In genomic region chr1:200887036-200887435, GRCh38 we compare ENCODE assay signal across 30 cellular contexts. TPM values are rescaled to one million over a fixed set of nuclear protein-coding genes. Genes with fewer than 3 reads are reported as not detected.
DNase-seq lines count a peak whose midpoint lies in the region; ATAC-seq and TF ChIP-seq lines count a peak whose summit lies in the region.
"Had no signal": no experiment of that assay in that cellular context is flagged by ENCODE, and none has a peak within 500 bp of the region (broad histone marks: within the 10 kb centered on the region; RNA-seq: fewer than 3 reads in every experiment).

No MANE protein-coding gene starts in this region.

- no peaks in the 10 kb centered on the region for H3K9me3 ChIP-seq in sigmoid colon
- H3K9me3 ChIP-seq: breast epithelium, suprapubic skin had no signal

- DNase-seq in activated naive CD4-positive, alpha-beta T cell treated with anti-CD3 and anti-CD28 coated beads for 36 hours: no peak
- DNase-seq in activated naive CD4-positive, alpha-beta T cell treated with anti-CD3 and anti-CD28 coated beads, Interleukin-2, amount 50 U/mL, for 16 hours: no peak
- DNase-seq in HL-60 (ENCODE audit: low read depth in 1 of 2, low spot score in 1 of 2) (no peak), sigmoid colon (peak; percentile 25), NCI-H2171 (lab: John Stamatoyannopoulos, UW) (no peak)
- DNase-seq in effector memory CD8-positive, alpha-beta T cell: no peak
- DNase-seq: amniotic stem cell; C1 segment of cervical spinal cord; NCI-H1048; NCI-H187 treated with DMSO at 0.1 percent for 48 hours; NCI-H2227 treated with DMSO at 0.1 percent for 48 hours; NCI-H82; stimulated activated CD4-positive, alpha-beta T cell treated with anti-CD3 and anti-CD28 coated beads, Interleukin-15, amount 100 ng/mL, for 24 hours; T1000 had no signal

- no peaks in the 10 kb centered on the region for H3K36me3 Mint-ChIP-seq in activated naive CD4-positive, alpha-beta T cell treated with anti-CD3 and anti-CD28 coated beads for 36 hours (ENCODE audit: low read depth)
- peaks cover 8% of the 10 kb centered on the region for H3K36me3 Mint-ChIP-seq in effector memory CD8-positive, alpha-beta T cell (ENCODE audit: insufficient read depth)

- CTCF ChIA-PET in activated naive CD4-positive, alpha-beta T cell treated with anti-CD3 and anti-CD28 coated beads for 36 hours (lab: Charles Lee): no interaction called here

- no peak for TF ChIP-seq EP300 in sigmoid colon (IDR thresholded peaks at IDR 0.05)

- intact Hi-C loops in activated naive CD4-positive, alpha-beta T cell treated with anti-CD3 and anti-CD28 coated beads for 36 hours (cut with micrococcal nuclease): loop anchor here (5.0 kb wide), 1 partner anchor 735 kb away; no protein-coding TSS in a partner anchor
- intact Hi-C loops in sigmoid colon (cut with DNase I): no loop called here

- ATAC-seq in effector memory CD8-positive, alpha-beta T cell (replicated peaks): no peak
- no peak for ATAC-seq in HG03432 (IDR thresholded peaks at IDR 0.05; ENCODE audit: unreplicated experiment)
- no peak for ATAC-seq in HG03139 (IDR thresholded peaks at IDR 0.05; ENCODE audit: unreplicated experiment)
- ATAC-seq: activated CD4-positive, CD25-positive, alpha-beta regulatory T cell treated with anti-CD3 and anti-CD28 coated beads, Interleukin-2, amount 50 U/mL, for 24 hours; HCT116; sciatic nerve had no signal

- TF ChIP-seq POLR2A in sigmoid colon (IDR thresholded peaks at IDR 0.05): no peak

- peak overlapping the region; percentile 31 for H3K4me3 ChIP-seq in HL-60 (replicated peaks; ENCODE audit: insufficient read depth, low read length)
- H3K4me3 ChIP-seq in sigmoid colon: no peak overlapping the region
- H3K4me3 ChIP-seq: breast epithelium, coronary artery, K562, suprapubic skin had no signal

- WGBS in sigmoid colon, 2 donors: 74 to 76% methylated on average over 11 of the region's 11 CpGs

- no peaks in the 10 kb centered on the region for H3K36me3 ChIP-seq in sigmoid colon
- H3K36me3 ChIP-seq: breast epithelium, suprapubic skin had no signal

- H3K27me3 Mint-ChIP-seq in activated naive CD4-positive, alpha-beta T cell treated with anti-CD3 and anti-CD28 coated beads for 36 hours (ENCODE audit: low read depth): peaks cover 15% of the 10 kb centered on the region
- peaks cover 0 to 7% of the 10 kb centered on the region in 2 donors for H3K27me3 Mint-ChIP-seq in effector memory CD8-positive, alpha-beta T cell

- peaks cover 0 to 14% (median 12%) of the 10 kb centered on the region in 4 donors for H3K4me1 ChIP-seq in sigmoid colon
- H3K4me1 ChIP-seq: breast epithelium had no signal

- no peak overlapping the region for H3K27ac Mint-ChIP-seq in activated naive CD4-positive, alpha-beta T cell treated with anti-CD3 and anti-CD28 coated beads for 36 hours
- peak overlapping the region; percentile 83 to 89 for H3K27ac Mint-ChIP-seq in effector memory CD8-positive, alpha-beta T cell
- H3K27ac Mint-ChIP-seq: activated T-helper 2 cell treated with anti-CD3 and anti-CD28 coated beads, Interferon-gamma antibody, Interleukin-2, Interleukin-4, amounts not matched to agents 10 μg/mL and 5 μg/mL and 100 μg/mL, durations not matched to agents 14 hours and 24 hours and 36 hours had no signal

- peak overlapping the region; percentile 6 for H3K4me3 Mint-ChIP-seq in activated naive CD4-positive, alpha-beta T cell treated with anti-CD3 and anti-CD28 coated beads for 36 hours
- H3K4me3 Mint-ChIP-seq in effector memory CD8-positive, alpha-beta T cell: peak overlapping the region; percentile 68

- TF ChIP-seq CTCF in HL-60 (IDR thresholded peaks at IDR 0.05; ENCODE audit: insufficient read depth, low read length) (no peak), sigmoid colon (IDR thresholded peaks at IDR 0.05) (no peak)

- H3K9me3 Mint-ChIP-seq in activated naive CD4-positive, alpha-beta T cell treated with anti-CD3 and anti-CD28 coated beads for 36 hours: no peaks in the 10 kb centered on the region
- H3K9me3 Mint-ChIP-seq in effector memory CD8-positive, alpha-beta T cell: no peaks in the 10 kb centered on the region
- H3K9me3 Mint-ChIP-seq: activated T-helper 2 cell treated with anti-CD3 and anti-CD28 coated beads, Interferon-gamma antibody, Interleukin-2, Interleukin-4, amounts not matched to agents 10 μg/mL and 5 μg/mL and 100 μg/mL, durations not matched to agents 14 hours and 24 hours and 36 hours had no signal

- peaks cover 44% of the 10 kb centered on the region for H3K4me1 Mint-ChIP-seq in activated naive CD4-positive, alpha-beta T cell treated with anti-CD3 and anti-CD28 coated beads for 36 hours (ENCODE audit: low read depth)
- H3K4me1 Mint-ChIP-seq in effector memory CD8-positive, alpha-beta T cell (ENCODE audit: low read depth in 2 of 2): peaks cover 55 to 62% of the 10 kb centered on the region in 2 donors

- H3K27me3 ChIP-seq in HL-60 (ENCODE audit: insufficient read depth, poor library complexity, severe bottlenecking) (no peaks in the 10 kb centered on the region), sigmoid colon (peaks cover 6 to 38% (median 21%) of the 10 kb centered on the region in 3 donors)
- H3K27me3 ChIP-seq: breast epithelium had no signal

- H3K27ac ChIP-seq in HL-60 (replicated peaks) (no peak overlapping the region), sigmoid colon (no peak overlapping the region)
- H3K27ac ChIP-seq: breast epithelium, coronary artery, suprapubic skin had no signal

RNA-seq across cellular contexts. Expression of gene INAVA, which starts 7.7 kb away (rescaled TPM):
- not detected for total RNA-seq in activated naive CD4-positive, alpha-beta T cell treated with anti-CD3 and anti-CD28 coated beads for 36 hours
- total RNA-seq in sigmoid colon: 1 to 10 TPM in 1 of 4 donors, under 1 TPM in 3; 0.27 to 1.4 (median 0.44) TPM
- polyA plus RNA-seq in sigmoid colon: 100 to 1,000 TPM in 2 of 3 donors, 10 to 100 TPM in 1; 78.9 to 176 (median 138) TPM
- total RNA-seq: activated T-helper 2 cell treated with anti-CD3 and anti-CD28 coated beads, Interferon-gamma antibody, Interleukin-2, Interleukin-4, amounts not matched to agents 10 μg/mL and 5 μg/mL and 100 μg/mL, durations not matched to agents 14 hours and 24 hours and 36 hours; fibroblast of lung; lung microvascular endothelial cell had no signal
- polyA plus RNA-seq: K562 had no signal

RNA-seq across cellular contexts. Expression of gene GPR25, which starts 14.3 kb away (rescaled TPM):
- not detected for total RNA-seq in activated naive CD4-positive, alpha-beta T cell treated with anti-CD3 and anti-CD28 coated beads for 36 hours
- total RNA-seq in sigmoid colon: not detected
- 1 to 10 TPM in 1 of 3 donors, not detected in 2; 1.0 TPM for polyA plus RNA-seq in sigmoid colon
- total RNA-seq: activated CD8-positive, alpha-beta memory T cell treated with anti-CD3 and anti-CD28 coated beads for 36 hours; activated T-helper 2 cell treated with anti-CD3 and anti-CD28 coated beads, Interferon-gamma antibody, Interleukin-2, Interleukin-4, amounts not matched to agents 10 μg/mL and 5 μg/mL and 100 μg/mL, durations not matched to agents 14 hours and 24 hours and 36 hours; fibroblast of lung; K562; kidney epithelial cell; lung microvascular endothelial cell; myocyte; sciatic nerve; suprapubic skin; urinary bladder had no signal
- polyA plus RNA-seq: fibroblast of lung, K562 had no signal
